ENCODE assay signal across 16 cellular contexts in the genomic region with DNA sequence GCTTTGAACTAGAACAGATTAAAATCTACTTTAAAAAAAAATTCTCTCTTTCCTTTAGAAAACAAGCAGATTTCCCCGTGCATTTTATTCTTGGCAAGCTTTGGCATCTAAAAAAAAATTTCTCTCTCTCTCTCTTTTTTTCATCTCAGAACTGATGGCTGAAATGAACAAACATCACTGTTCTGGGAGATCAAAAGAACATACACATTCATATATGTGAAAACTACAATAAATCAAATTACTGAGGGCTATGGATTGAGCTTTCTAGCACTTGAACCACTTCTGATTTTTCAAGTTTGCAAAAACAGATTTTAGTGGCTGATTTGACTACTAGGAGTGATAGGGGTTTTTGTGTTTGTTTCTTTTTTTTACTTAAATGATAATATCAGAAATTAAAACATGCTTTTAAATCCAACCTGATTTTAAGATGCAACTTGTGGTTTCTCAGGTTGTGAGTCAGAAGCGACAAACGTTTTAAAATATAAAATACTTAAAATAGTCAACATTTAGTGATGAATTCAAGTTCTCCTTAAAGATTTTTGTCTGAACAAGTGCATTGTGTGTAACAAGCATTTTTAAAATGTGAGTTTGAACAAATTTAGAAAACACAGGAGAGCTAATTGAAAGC. TPM values are rescaled to one million over a fixed set of nuclear protein-coding genes. Genes with fewer than 3 reads are reported as not detected.
DNase-seq lines count a peak whose midpoint lies in the region; ATAC-seq, FAIRE-seq and TF ChIP-seq lines count a peak whose summit lies in the region.
"Had no signal": no experiment of that assay in that cellular context is flagged by ENCODE, and none has a peak within 500 bp of the region (broad histone marks: within the 10 kb centered on the region; RNA-seq: fewer than 3 reads in every experiment).

No MANE protein-coding gene starts in this region.

- H3F3A ChIP-seq in GM23338 (replicated peaks; ENCODE audit: low read depth) (peaks cover 25% of the 10 kb centered on the region), neural cell (ENCODE audit: insufficient read depth, low read length, poor library complexity, severe bottlenecking) (no peaks in the 10 kb centered on the region)

- H3K27me3 Mint-ChIP-seq in GM23338 (ENCODE audit: insufficient read depth, low read depth, poor library complexity) (peaks cover 97% of the 10 kb centered on the region), brain (peaks cover 97% of the 10 kb centered on the region)

- H3K4me1 ChIP-seq in ACC112 (ENCODE audit: control insufficient read depth, insufficient read depth, low read length, unreplicated experiment) (peaks cover 13% of the 10 kb centered on the region), GM23338 (ENCODE audit: insufficient read depth) (peaks cover 67% of the 10 kb centered on the region), vagina (peaks cover 46% of the 10 kb centered on the region), heart left ventricle (peaks cover 0 to 58% (median 27%) of the 10 kb centered on the region in 12 donors)

- H3K9me3 ChIP-seq in neural cell (ENCODE audit: low read length): peaks cover 3% of the 10 kb centered on the region
- H3K9me3 ChIP-seq in vagina: no peaks in the 10 kb centered on the region
- no peaks in the 10 kb centered on the region for H3K9me3 ChIP-seq in heart left ventricle
- H3K9me3 ChIP-seq: tibial artery had no signal

- FAIRE-seq in GM19239 (lab: Jason Lieb, UNC): no peak
- FAIRE-seq: islet of Langerhans had no signal

- H3K4me1 Mint-ChIP-seq in GM23338: peaks cover 58% of the 10 kb centered on the region
- peaks cover 53% of the 10 kb centered on the region for H3K4me1 Mint-ChIP-seq in brain

- peak overlapping the region; percentile 49 for H3K9ac ChIP-seq in neural cell (ENCODE audit: low read length)

- WGBS in heart left ventricle, 4 donors: 27 to 43% (median 35%) methylated on average over 3 of the region's 3 CpGs

- H4K20me1 ChIP-seq in GM23338 (replicated peaks; ENCODE audit: insufficient read depth) (peaks cover 43% of the 10 kb centered on the region), neural cell (ENCODE audit: insufficient read depth) (no peaks in the 10 kb centered on the region)

- H3K9me2 ChIP-seq in GM23338 (ENCODE audit: insufficient read depth) (no peaks in the 10 kb centered on the region), neural cell (ENCODE audit: insufficient read depth, low read length) (no peaks in the 10 kb centered on the region)

- no peaks in the 10 kb centered on the region for H3K79me2 ChIP-seq in ACC112 (ENCODE audit: control insufficient read depth, insufficient read depth, low read length, unreplicated experiment)
- no peaks in the 10 kb centered on the region for H3K79me2 ChIP-seq in GM23338 (replicated peaks; ENCODE audit: insufficient read depth)
- H3K79me2 ChIP-seq in neural cell (replicated peaks; ENCODE audit: insufficient read depth, low read length): no peaks in the 10 kb centered on the region

- H2AFZ ChIP-seq in ACC112 (ENCODE audit: low read length, unreplicated experiment) (no peak overlapping the region), GM23338 (peak overlapping the region; percentile 80; the same call in 1 of the 2 replicates), neural cell (ENCODE audit: low read depth, low read length) (no peak overlapping the region)

- no peaks in the 10 kb centered on the region for H3K36me3 ChIP-seq in ACC112 (ENCODE audit: insufficient read depth, low read length)
- no peaks in the 10 kb centered on the region for H3K36me3 ChIP-seq in GM23338 (ENCODE audit: insufficient read depth)
- H3K36me3 ChIP-seq in neural cell (ENCODE audit: insufficient read depth, low read length): no peaks in the 10 kb centered on the region
- H3K36me3 ChIP-seq in vagina: no peaks in the 10 kb centered on the region
- H3K36me3 ChIP-seq in heart left ventricle: no peaks in the 10 kb centered on the region
- H3K36me3 ChIP-seq: ovary, tibial artery had no signal

- H3K27ac ChIP-seq in ACC112 (ENCODE audit: low read depth, low read length) (no peak overlapping the region), GM23338 (ENCODE audit: low read depth) (no peak overlapping the region), neural cell (ENCODE audit: low read length) (peak overlapping the region; percentile 6), vagina (no peak overlapping the region), heart left ventricle (no peak overlapping the region)
- H3K27ac ChIP-seq: ovary, tibial artery had no signal

- H3K4me2 ChIP-seq in GM23338 (peak overlapping the region; percentile 85), neural cell (ENCODE audit: low read length) (no peak overlapping the region)

- H3K4me3 ChIP-seq in ACC112 (ENCODE audit: low read depth, low read length): peak overlapping the region; percentile 70; the same call in 1 of the 2 replicates
- H3K4me3 ChIP-seq in GM23338: peak overlapping the region; percentile 63
- peak overlapping the region; percentile 64 for H3K4me3 ChIP-seq in neural cell (ENCODE audit: low read length)
- H3K4me3 ChIP-seq in vagina: no peak overlapping the region
- no peak overlapping the region for H3K4me3 ChIP-seq in heart left ventricle
- H3K4me3 ChIP-seq: ovary had no signal

- intact Hi-C loops in vagina (cut with DNase I) (no loop called here), heart left ventricle (cut with DNase I) (no loop called here), head of caudate nucleus (cut with DNase I) (no loop called here)

- TF ChIP-seq CTCF in GM23338 (conservative IDR thresholded peaks at IDR 0.05; ENCODE audit: low read depth in 2 of 2) (no peak), brain (conservative IDR thresholded peaks at IDR 0.05) (no peak), neural cell (IDR thresholded peaks at IDR 0.05; ENCODE audit: poor library complexity, severe bottlenecking) (no peak), vagina (IDR thresholded peaks at IDR 0.05) (no peak), heart left ventricle (IDR thresholded peaks at IDR 0.05) (no peak)

- no peak for TF ChIP-seq POLR2A in vagina (IDR thresholded peaks at IDR 0.05)
- no peak for TF ChIP-seq POLR2A in heart left ventricle (IDR thresholded peaks at IDR 0.05)

- H3K4me3 Mint-ChIP-seq in GM23338 (peak overlapping the region; percentile 71), brain (peak overlapping the region; percentile 77 to 90 (median 82))

- H3K27ac Mint-ChIP-seq in GM23338 (no peak overlapping the region), brain (peak overlapping the region in 2 of 5 experiments; percentile 88 to 98)

- H3K27me3 ChIP-seq in ACC112 (ENCODE audit: insufficient read depth, low read length) (peaks cover 96% of the 10 kb centered on the region), GM23338 (ENCODE audit: insufficient read depth) (peaks cover 100% of the 10 kb centered on the region), neural cell (ENCODE audit: insufficient read depth, low read depth, low read length) (peaks cover 100% of the 10 kb centered on the region), vagina (peaks cover 21% of the 10 kb centered on the region), heart left ventricle (peaks cover 76 to 100% (median 98%) of the 10 kb centered on the region in 9 donors)

- H3K9me3 Mint-ChIP-seq in GM23338 (peaks cover 11% of the 10 kb centered on the region), brain (peaks cover 0 to 14% (median 11%) of the 10 kb centered on the region in 5 experiments)

- TF ChIP-seq RAD21 in neural cell (conservative IDR thresholded peaks at IDR 0.05): no peak

- DNase-seq in GM23338 (ENCODE audit: low spot score) (no peak), vagina (ENCODE audit: extremely low spot score in 2 of 2) (no peak), GM19239 (ENCODE audit: insufficient read length, low spot score) (no peak), heart left ventricle (no peak), head of caudate nucleus (no peak)
- DNase-seq: CD4-positive, CD25-positive, alpha-beta regulatory T cell; NCI-H146; NCI-H69; ovary; tibial artery had no signal

- no peak for ATAC-seq in GM23338
- ATAC-seq in heart left ventricle: no peak

- no peak for TF ChIP-seq EP300 in neural cell (conservative IDR thresholded peaks at IDR 0.05; ENCODE audit: poor library complexity, severe bottlenecking)

- H3K36me3 Mint-ChIP-seq in GM23338 (ENCODE audit: low read depth) (peaks cover 3% of the 10 kb centered on the region; the same call in 1 of the 3 replicates), brain (no peaks in the 10 kb centered on the region)
- H3K36me3 Mint-ChIP-seq: CD4-positive, CD25-positive, alpha-beta regulatory T cell had no signal

TF ChIP-seq in GM23338, 12 proteins besides CTCF, POLR2A, EP300 and RAD21 (continues in another document):
- peak; percentile 49 for TF ChIP-seq EZH2 (IDR thresholded peaks at IDR 0.05; ENCODE audit: low read depth, unreplicated experiment)

TF ChIP-seq in neural cell, 6 proteins besides CTCF, POLR2A, EP300 and RAD21 (continues in another document):
- TF ChIP-seq POLR2AphosphoS5 (IDR thresholded peaks at IDR 0.05): no peak
- TF ChIP-seq EZH2 (IDR thresholded peaks at IDR 0.05; ENCODE audit: borderline replicate concordance, insufficient read depth, low read length, poor library complexity, severe bottlenecking): no peak
- no peak for TF ChIP-seq SMC3 (conservative IDR thresholded peaks at IDR 0.05; ENCODE audit: poor library complexity)
- TF ChIP-seq MXI1 (conservative IDR thresholded peaks at IDR 0.05; ENCODE audit: poor library complexity, severe bottlenecking): no peak
- TF ChIP-seq TAF1 (IDR thresholded peaks at IDR 0.05; ENCODE audit: low read depth): no peak

RNA-seq across cellular contexts. Expression of a gene that starts 3.4 kb away (rescaled TPM):
- not detected in 2 replicates for total RNA-seq in GM23338 (2014; rRNA removed; shearing (Covaris generic))
- polyA plus RNA-seq in GM23338 (2016; fragmentation: Nextera tagmentation; extraction: Ambion mirVana): not detected in 2 replicates
- polyA plus RNA-seq in brain (ENCODE audit: insufficient read depth, low read depth, low replicate concordance): 9.4 TPM
- 4.5 and 7.2 TPM in 2 replicates for polyA plus RNA-seq in neural cell
- polyA minus RNA-seq in neural cell: 9.0 and 11.5 TPM in 2 replicates
- total RNA-seq in vagina: not detected
- 1 to 10 TPM in 1 of 9 donors, not detected in 8; 1.0 TPM for total RNA-seq in heart left ventricle
- not detected for polyA plus RNA-seq in heart left ventricle
- total RNA-seq: chondrocyte, ovary had no signal
- polyA plus RNA-seq: CD4-positive, CD25-positive, alpha-beta regulatory T cell; liver; ovary had no signal

Comparison
In these comparisons a context has a peak if more than half of its experiments do, and no peak if none do; other contexts are left out.
1. H3K4me3 ChIP-seq: peak in ACC112 (single experiment), GM23338 (single experiment) and neural cell (single experiment); none in vagina (0 of 2) and heart left ventricle (0 of 12).